Comparison of ENCODE assay signal across 18 cellular contexts in the genomic region with DNA sequence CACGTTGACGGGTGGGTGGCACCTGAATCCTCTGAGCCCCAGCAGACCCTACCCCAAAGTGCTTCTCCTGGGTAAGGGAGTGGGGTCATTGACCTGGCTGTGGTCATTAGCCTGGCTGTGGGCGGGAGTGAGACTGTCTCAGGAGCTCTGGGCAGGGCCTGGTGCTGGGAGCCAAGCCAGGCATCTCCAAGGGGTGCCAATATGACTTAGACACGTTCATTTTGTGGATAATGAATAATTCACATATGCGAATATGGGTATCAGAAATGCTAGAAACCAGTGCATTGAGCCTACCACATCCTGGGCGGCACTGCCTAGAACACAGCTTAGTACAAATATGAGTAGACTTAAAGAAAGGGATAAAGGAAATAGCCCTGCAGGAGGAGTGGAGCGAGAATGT. TPM values are rescaled to one million over a fixed set of nuclear protein-coding genes. Genes with fewer than 3 reads are reported as not detected.
A peak's percentile ranks its signal among the peaks of the same experiment; 100 is the strongest.
DNase-seq lines count a peak whose midpoint lies in the region; ATAC-seq, FAIRE-seq and TF ChIP-seq lines count a peak whose summit lies in the region.
"Had no signal": no experiment of that assay in that cellular context is flagged by ENCODE, and none has a peak within 500 bp of the region (broad histone marks: within the 10 kb centered on the region; RNA-seq: fewer than 3 reads in every experiment).

No MANE protein-coding gene starts in this region.

- no peaks in the 10 kb centered on the region for H3K79me2 ChIP-seq in H1 (ENCODE audit: control insufficient read depth in 1 of 2, insufficient read depth in 2 of 2, low read length in 2 of 2)

- no TSS peak for BruUV-seq in A673 (replicated peaks; lab: Mats Ljungman, UMichigan)
- BruUV-seq in Calu3 (replicated peaks; lab: Mats Ljungman, UMichigan), result no TSS peak

- no peak for TF ChIP-seq POLR2A in H1 (IDR thresholded peaks at IDR 0.05; ENCODE audit: control extremely low read depth in 1 of 2, low read depth in 2 of 2, low read length in 2 of 2)

- H3K23ac ChIP-seq in H1 (ENCODE audit: insufficient read length), result no peak overlapping the region

- 0 out of 2 replicates have a peak overlapping the region, but pooled peaks have one; percentile 84 for H2BK12ac ChIP-seq in H1 (ENCODE audit: low read depth, low read length)

- no peaks in the 10 kb centered on the region for H3K4me1 Mint-ChIP-seq in naive thymus-derived CD4-positive, alpha-beta T cell
- no peaks in the 10 kb centered on the region for H3K4me1 Mint-ChIP-seq in Calu3 (ENCODE audit: low read depth, unreplicated experiment)
- H3K4me1 Mint-ChIP-seq: CD4-positive, alpha-beta memory T cell had no signal

- peak; percentile 66 for DNase-seq in A673 (ENCODE audit: low spot score)
- DNase-seq in astrocyte of the hippocampus (ENCODE audit: low read depth, low spot score), result peak; percentile 11
- no peak for DNase-seq in H1 (ENCODE audit: low read depth in 1 of 2, low spot score in 2 of 2)
- DNase-seq in naive thymus-derived CD4-positive, alpha-beta T cell, result no peak
- DNase-seq in NCI-H1105 treated with DMSO at 0.1 percent for 48 hours (lab: John Stamatoyannopoulos, UW), result no peak
- no peak for DNase-seq in Calu3
- DNase-seq: 8988T; CD4-positive, alpha-beta memory T cell; COR-L47; DMS153; DND-41; GDM1; H7; HCEC 1CT had no signal

- no peak overlapping the region for H3K14ac ChIP-seq in H1 (ENCODE audit: insufficient read length)

- no peak overlapping the region for H2BK120ac ChIP-seq in H1 (replicated peaks; ENCODE audit: low read depth, low read length)

- H3K36me3 ChIP-seq in A673 (ENCODE audit: insufficient read depth, low read length, poor library complexity, severe bottlenecking), result no peaks in the 10 kb centered on the region
- no peaks in the 10 kb centered on the region for H3K36me3 ChIP-seq in H1 (ENCODE audit: control insufficient read depth in 2 of 4, insufficient read depth in 4 of 4, low read length in 3 of 4)
- H3K36me3 ChIP-seq in naive thymus-derived CD4-positive, alpha-beta T cell (ENCODE audit: control insufficient read depth in 2 of 3, insufficient read depth in 3 of 3, low read length in 3 of 3), result no peaks in the 10 kb centered on the region

- H2BK15ac ChIP-seq in H1 (ENCODE audit: low read length), result 0 out of 2 replicates have a peak overlapping the region, but pooled peaks have one; percentile 95

- no peaks in the 10 kb centered on the region for H3K27me3 Mint-ChIP-seq in naive thymus-derived CD4-positive, alpha-beta T cell
- H3K27me3 Mint-ChIP-seq in Calu3 (ENCODE audit: unreplicated experiment), result peaks cover 22% of the 10 kb centered on the region

- H3K4me1 ChIP-seq in A673 (ENCODE audit: insufficient read depth, low read length, poor library complexity, severe bottlenecking) (peaks cover 9% of the 10 kb centered on the region), H1 (replicated peaks in 1 of 4; ENCODE audit: control insufficient read depth in 3 of 4, insufficient read depth in 4 of 4, low read length in 3 of 4) (peaks cover 0 to 11% (median 8%) of the 10 kb centered on the region in 4 experiments; a peak in 6 of 7 replicates)
- H3K4me1 ChIP-seq in naive thymus-derived CD4-positive, alpha-beta T cell (ENCODE audit: control insufficient read depth in 2 of 2, insufficient read depth in 2 of 2, low read length in 2 of 2), result no peaks in the 10 kb centered on the region
- H3K4me1 ChIP-seq: A549 had no signal

- peaks cover 0 to 6% (median 0%) of the 10 kb centered on the region in 11 donors for H3K9me3 Mint-ChIP-seq in naive thymus-derived CD4-positive, alpha-beta T cell
- H3K9me3 Mint-ChIP-seq in Calu3 (ENCODE audit: low read depth, unreplicated experiment), result no peaks in the 10 kb centered on the region

- H2BK5ac ChIP-seq in H1 (ENCODE audit: low read depth, low read length), result no peak overlapping the region

- no peak for FAIRE-seq in H1 (lab: Jason Lieb, UNC)
- FAIRE-seq: A549, GM12878 had no signal

- no peak for TF ChIP-seq EP300 in Ishikawa (IDR thresholded peaks at IDR 0.05; ENCODE audit: borderline replicate concordance)
- no peak for TF ChIP-seq EP300 in H1 (IDR thresholded peaks at IDR 0.05; ENCODE audit: borderline replicate concordance in 1 of 2, low read depth in 2 of 2, low read length in 2 of 2)

- no peak overlapping the region for H3K18ac ChIP-seq in H1 (ENCODE audit: extremely low read depth, low read length)

- H3K4me3 Mint-ChIP-seq in naive thymus-derived CD4-positive, alpha-beta T cell, result no peak overlapping the region
- H3K4me3 Mint-ChIP-seq in Calu3 (ENCODE audit: low read depth, unreplicated experiment), result no peak overlapping the region
- H3K4me3 Mint-ChIP-seq: CD4-positive, alpha-beta memory T cell; GM23338 had no signal

- POLR2A ChIA-PET in A673 (lab: Charles Lee; ENCODE audit: low non-redundant PET) (no interaction called here), H1 (lab: Charles Lee; ENCODE audit: partially characterized antibody) (interaction anchor here (1.0 to 1.1 kb wide), 2 partner anchors 21 to 267 kb away, joined by 3 to 4 read pairs; no protein-coding TSS in a partner anchor)
- POLR2A ChIA-PET in naive thymus-derived CD4-positive, alpha-beta T cell (lab: Charles Lee), result no interaction called here

- H4K91ac ChIP-seq in H1 (replicated peaks; ENCODE audit: insufficient read length, low read length), result peak overlapping the region; percentile 74

- no peak for TF ChIP-seq CTCF in A673 (conservative IDR thresholded peaks at IDR 0.05; ENCODE audit: low read depth, low read length)
- no peak for TF ChIP-seq CTCF in H1 (IDR thresholded peaks at IDR 0.05; ENCODE audit: control extremely low read depth in 1 of 3, insufficient read depth in 1 of 3, low read depth in 1 of 3, low read length in 3 of 3)
- TF ChIP-seq CTCF in Calu3 (IDR thresholded peaks at IDR 0.05; ENCODE audit: unreplicated experiment), result no peak

- H3K4me2 ChIP-seq in H1 (ENCODE audit: insufficient read depth in 1 of 2, low read depth in 2 of 2, low read length in 2 of 2), result no peak overlapping the region
- H3K4me2 ChIP-seq: A549, GM23338 had no signal

- no peaks in the 10 kb centered on the region for H3K9me3 ChIP-seq in A673 (ENCODE audit: low read depth, low read length, poor library complexity, severe bottlenecking)
- H3K9me3 ChIP-seq in H1 (ENCODE audit: insufficient read depth in 2 of 2, low read depth in 1 of 2, low read length in 1 of 2), result 0 out of 4 replicates have a peak, but pooled peaks cover 0 to 5% of the 10 kb centered on the region in 2 experiments
- peaks cover 0 to 7% (median 0%) of the 10 kb centered on the region in 3 experiments for H3K9me3 ChIP-seq in naive thymus-derived CD4-positive, alpha-beta T cell (ENCODE audit: control insufficient read depth in 2 of 3, low read length in 3 of 3)

- CTCF ChIA-PET in A673 (lab: Charles Lee) (interaction anchor here (0.7 to 1.0 kb wide), 2 partner anchors 31 to 104 kb away, joined by 3 read pairs; no protein-coding TSS in a partner anchor), H1 (lab: Charles Lee; ENCODE audit: partially characterized antibody) (interaction anchor here (0.7 to 17.7 kb wide), 9 partner anchors 10 to 240 kb away, joined by 3 to 155 read pairs (median 11); a partner anchor contains a TSS), Calu3 (lab: Charles Lee) (no interaction called here)
- CTCF ChIA-PET in naive thymus-derived CD4-positive, alpha-beta T cell (lab: Charles Lee), result no interaction called here

- H2BK20ac ChIP-seq in H1 (ENCODE audit: low read length), result no peak overlapping the region; the same call in 1 of the 2 replicates

- H3K27ac ChIP-seq in A673 (ENCODE audit: low read depth, low read length, poor library complexity, severe bottlenecking) (no peak overlapping the region), H1 (ENCODE audit: low read depth, low read length) (no peak overlapping the region)
- no peak overlapping the region for H3K27ac ChIP-seq in naive thymus-derived CD4-positive, alpha-beta T cell (ENCODE audit: low read depth, low read length)
- H3K27ac ChIP-seq: A549 had no signal

- no peak overlapping the region for H4K5ac ChIP-seq in H1 (ENCODE audit: insufficient read length, low read depth, low read length)

- H3K79me1 ChIP-seq in H1 (ENCODE audit: low read depth, low read length), result no peaks in the 10 kb centered on the region

- no peaks in the 10 kb centered on the region for H3K23me2 ChIP-seq in H1 (ENCODE audit: low read depth, low read length)

- H2AK5ac ChIP-seq in H1 (ENCODE audit: low read depth, low read length), result no peak overlapping the region

- H3K27me3 ChIP-seq in A673 (replicated peaks; ENCODE audit: insufficient read depth, low read depth, low read length, poor library complexity), result no peaks in the 10 kb centered on the region
- no peaks in the 10 kb centered on the region for H3K27me3 ChIP-seq in H1 (replicated peaks in 1 of 4; ENCODE audit: control insufficient read depth in 3 of 4, extremely low read depth in 1 of 4, insufficient read depth in 3 of 4, low read length in 3 of 4)
- H3K27me3 ChIP-seq in naive thymus-derived CD4-positive, alpha-beta T cell (ENCODE audit: control insufficient read depth in 2 of 2, insufficient read depth in 2 of 2, low read length in 2 of 2), result no peaks in the 10 kb centered on the region

- no peak overlapping the region for H3K9ac ChIP-seq in H1 (replicated peaks in 1 of 4; ENCODE audit: extremely low read depth in 1 of 4, low read depth in 3 of 4, low read length in 3 of 4)

- H4K20me1 ChIP-seq in H1 (replicated peaks in 1 of 2; ENCODE audit: control insufficient read depth in 1 of 2, insufficient read depth in 2 of 2, low read length in 2 of 2), result no peaks in the 10 kb centered on the region

- no peak overlapping the region for H4K8ac ChIP-seq in H1 (ENCODE audit: extremely low read depth, insufficient read depth, low read length)

- ATAC-seq in naive thymus-derived CD4-positive, alpha-beta T cell, result no peak
- ATAC-seq: A549, GM12878, GM23338 had no signal

- H2AFZ ChIP-seq in H1 (ENCODE audit: low read length), result no peak overlapping the region
- H2AFZ ChIP-seq: GM23338 had no signal

- WGBS in H1 (ENCODE audit: extremely low coverage in 1 of 2, insufficient coverage in 1 of 2, insufficient read length in 1 of 2, insufficient replicate concordance in 2 of 2, low coverage in 1 of 2, low lambda C conversion rate in 2 of 2, missing lambda C conversion rate in 1 of 2), 2 experiments, result 84% methylated on average over 7 of the region's 7 CpGs; no CpG with 5 or more reads in 1 of the 2 experiments

- no peaks in the 10 kb centered on the region for H3K36me3 Mint-ChIP-seq in naive thymus-derived CD4-positive, alpha-beta T cell
- no peaks in the 10 kb centered on the region for H3K36me3 Mint-ChIP-seq in Calu3 (ENCODE audit: insufficient read depth, unreplicated experiment)
- H3K36me3 Mint-ChIP-seq: CD4-positive, alpha-beta memory T cell had no signal

- no peak overlapping the region for H3K56ac ChIP-seq in H1 (replicated peaks; ENCODE audit: insufficient read length, low read depth, low read length)

- H3K4ac ChIP-seq in H1 (replicated peaks; ENCODE audit: insufficient read length, low read depth, low read length), result no peak overlapping the region

- intact Hi-C loops in A673 (cut with micrococcal nuclease; ENCODE audit: unreplicated experiment) (no loop called here), Calu3 (cut with micrococcal nuclease; ENCODE audit: unreplicated experiment) (no loop called here)
- intact Hi-C loops in naive thymus-derived CD4-positive, alpha-beta T cell (cut with micrococcal nuclease), result no loop called here

- H3K4me3 ChIP-seq in A673 (ENCODE audit: low read depth, low read length, poor library complexity, severe bottlenecking) (no peak overlapping the region), H1 (ENCODE audit: extremely low read depth in 1 of 4, insufficient read depth in 2 of 4, low read depth in 3 of 4, low read length in 4 of 4) (no peak overlapping the region)
- H3K4me3 ChIP-seq in naive thymus-derived CD4-positive, alpha-beta T cell (ENCODE audit: low read length), result no peak overlapping the region
- H3K4me3 ChIP-seq: A549, GM12878, GM23338 had no signal

- H3K27ac Mint-ChIP-seq in naive thymus-derived CD4-positive, alpha-beta T cell, result no peak overlapping the region
- no peak overlapping the region for H3K27ac Mint-ChIP-seq in Calu3 (ENCODE audit: unreplicated experiment)
- H3K27ac Mint-ChIP-seq: CD4-positive, alpha-beta memory T cell; GM23338 had no signal

- TF ChIP-seq RAD21 in Ishikawa (IDR thresholded peaks at IDR 0.05; ENCODE audit: low read depth) (no peak), H1 (IDR thresholded peaks at IDR 0.05 in 1 of 2, conservative IDR thresholded peaks at IDR 0.05 in 1 of 2; ENCODE audit: low read depth in 2 of 2, low read length in 2 of 2) (no peak)

RNA-seq across cellular contexts. Expression of a gene that starts 14.4 kb away (rescaled TPM):
- total RNA-seq in A673 (2021) (1.7 and 1.8 TPM in 2 replicates), Calu3 (2022) (0.21 TPM in 1 of 2 replicates, not detected in the other)
- total RNA-seq in H1 (2021; fragmentation: NEBNext Ultra II Directional; extraction: Animal tissue kit (Norgen Biotek cat#: 25700)), result 16.0 and 17.4 TPM in 2 replicates
- 10.4 and 18.4 TPM in 2 replicates for polyA plus RNA-seq in H1 (2011; rRNA removed)
- 12.8 TPM for polyA plus RNA-seq in H1 (2011; cell fraction: cytosol; rRNA removed)
- 19.3 TPM for polyA plus RNA-seq in H1 (2011; cell fraction: nucleus; rRNA removed)
- polyA plus RNA-seq in H1 (2012, experiment 1 of 2), result 12.4 to 19.0 TPM (median 18.1 TPM) in 4 replicates
- polyA plus RNA-seq in H1 (2012, experiment 2 of 2), result 15.2 TPM
- 10.6 TPM for polyA plus RNA-seq in H1 (2013, experiment 1 of 2)
- polyA plus RNA-seq in H1 (2013, experiment 2 of 2), result 8.8 TPM
- polyA minus RNA-seq in H1 (2011; rRNA and poly(A)+ RNA removed), result 6.3 and 10.2 TPM in 2 replicates
- polyA minus RNA-seq in H1 (2011; cell fraction: cytosol; rRNA and poly(A)+ RNA removed), result 12.8 TPM
- 12.0 TPM for polyA minus RNA-seq in H1 (2011; cell fraction: nucleus; rRNA and poly(A)+ RNA removed)
- not detected for total RNA-seq in naive thymus-derived CD4-positive, alpha-beta T cell
- polyA plus RNA-seq in naive thymus-derived CD4-positive, alpha-beta T cell, result not detected
- total RNA-seq: CD4-positive, alpha-beta memory T cell had no signal
- polyA plus RNA-seq: CD4-positive, alpha-beta memory T cell had no signal

Comparison
In these comparisons a context has a peak if more than half of its experiments do, and no peak if none do; other contexts are left out.
1. DNase-seq: peak in A673 (single experiment) and astrocyte of the hippocampus (single experiment); none in H1 (0 of 2), naive thymus-derived CD4-positive, alpha-beta T cell (0 of 9), NCI-H1105 treated with DMSO at 0.1 percent for 48 hours (single experiment) and Calu3 (single experiment).
2. CTCF ChIA-PET loops: an anchor here in A673 (0.7 to 1.0 kb wide) and H1 (0.7 to 17.7 kb wide); none called in naive thymus-derived CD4-positive, alpha-beta T cell and Calu3.